In the genomic region with DNA sequence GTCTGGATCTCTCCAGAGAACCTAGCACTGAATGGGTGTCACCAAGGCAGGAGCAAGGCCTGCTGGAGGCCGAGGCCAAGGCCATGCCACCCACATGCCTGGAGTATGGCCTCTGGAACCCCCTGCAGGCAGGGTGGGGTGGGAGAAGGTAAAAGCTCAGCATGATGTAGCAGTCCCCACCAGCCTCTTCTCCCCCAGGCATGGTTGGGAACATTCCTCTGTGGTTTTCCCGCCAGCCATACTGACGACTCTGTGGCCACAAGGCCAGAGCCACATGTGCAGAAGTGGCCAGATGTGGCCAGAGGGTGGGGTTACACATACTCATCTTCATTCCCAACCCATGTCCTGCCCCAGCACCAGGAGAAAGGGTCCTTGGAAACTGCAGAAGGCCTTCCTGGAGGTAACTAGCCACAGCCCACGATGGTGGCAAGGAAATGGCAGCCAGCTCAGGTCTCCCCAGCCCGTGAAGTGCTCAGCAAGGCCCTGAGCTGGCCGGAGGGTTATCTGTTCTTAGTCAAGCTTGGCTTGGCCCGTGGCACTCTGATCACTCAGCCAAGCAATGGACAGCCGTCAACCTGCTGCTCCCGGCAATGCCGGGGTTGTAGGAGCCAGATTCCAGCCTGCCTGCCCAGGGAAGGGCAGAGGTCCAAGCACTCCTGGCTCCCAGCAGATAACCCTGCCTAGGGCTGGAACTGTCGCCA, we compare ENCODE assay signal across 9 cellular contexts. TPM values are rescaled to one million over a fixed set of nuclear protein-coding genes. Genes with fewer than 3 reads are reported as not detected.
DNase-seq lines count a peak whose midpoint lies in the region; TF ChIP-seq lines count a peak whose summit lies in the region.
"Had no signal": no experiment of that assay in that cellular context is flagged by ENCODE, and none has a peak within 500 bp of the region (broad histone marks: within the 10 kb centered on the region; RNA-seq: fewer than 3 reads in every experiment).

No MANE protein-coding gene starts in this region.

- 25% methylated on average over 11 of the region's 11 CpGs for WGBS in liver

- no peak overlapping the region for H3K4me3 Mint-ChIP-seq in MCF 10A (ENCODE audit: unreplicated experiment)

- POLR2A ChIA-PET in MCF 10A (lab: Yijun Ruan, JAX) = interaction anchor here (0.7 kb wide), 1 partner anchor 24 kb away, joined by 3 read pairs; no protein-coding TSS in a partner anchor

- no peak overlapping the region for H3K9ac ChIP-seq in liver (ENCODE audit: low read depth in 1 of 2, low read length in 2 of 2)

- peaks cover 11% of the 10 kb centered on the region for H3K4me1 Mint-ChIP-seq in MCF 10A (ENCODE audit: insufficient read depth, unreplicated experiment)

- H3K9me3 ChIP-seq in breast epithelium (no peaks in the 10 kb centered on the region), liver (ENCODE audit: control insufficient read depth in 4 of 4, low read length in 3 of 4) (no peaks in the 10 kb centered on the region), vagina (no peaks in the 10 kb centered on the region)

- H3K27ac ChIP-seq in breast epithelium (peak overlapping the region; percentile 63 to 89), liver (ENCODE audit: low read depth in 1 of 2, low read length in 2 of 2) (peak overlapping the region; percentile 2 to 71), vagina (peak overlapping the region; percentile 68)

- TF ChIP-seq POLR2A in breast epithelium (IDR thresholded peaks at IDR 0.05) (no peak), vagina (IDR thresholded peaks at IDR 0.05) (no peak)

- no peaks in the 10 kb centered on the region for H3K27me3 Mint-ChIP-seq in MCF 10A (ENCODE audit: insufficient read depth, unreplicated experiment)

- no peak for DNase-seq in breast epithelium (ENCODE audit: low spot score in 2 of 2)
- DNase-seq in MCF 10A (ENCODE audit: unreplicated experiment) = no peak
- DNase-seq in choroid plexus epithelial cell (ENCODE audit: low read depth) = peak; percentile 78
- DNase-seq in vagina (ENCODE audit: extremely low spot score in 2 of 2) = no peak
- no peak for DNase-seq in stimulated activated naive CD4-positive, alpha-beta T cell (lab: John Stamatoyannopoulos, UW)
- no peak for DNase-seq in DMS114 treated with DMSO at 0.1 percent for 48 hours (lab: John Stamatoyannopoulos, UW; ENCODE audit: unreplicated experiment)
- DNase-seq in stimulated activated CD4-positive, alpha-beta T cell treated with anti-CD3 and anti-CD28 coated beads, Interleukin-15, amount 100 ng/mL, for 24 hours = no peak
- DNase-seq: activated T-cell treated with anti-CD3 and anti-CD28 coated beads, Interleukin-2, amount 50 U/mL, for 1 hour had no signal

- no peak overlapping the region for H3K27ac Mint-ChIP-seq in MCF 10A (ENCODE audit: low read depth, unreplicated experiment)

- H3K4me3 ChIP-seq in breast epithelium (no peak overlapping the region), choroid plexus epithelial cell (ENCODE audit: low read depth, low read length) (no peak overlapping the region), liver (ENCODE audit: low read depth in 1 of 3, low read length in 3 of 3) (no peak overlapping the region), vagina (no peak overlapping the region)

- intact Hi-C loops in breast epithelium (cut with DNase I; ENCODE audit: low total_unique reads) = no loop called here
- intact Hi-C loops in MCF 10A (cut with micrococcal nuclease) = no loop called here
- intact Hi-C loops in vagina (cut with DNase I) = no loop called here

- CTCF ChIA-PET in MCF 10A (lab: Yijun Ruan, JAX) = interaction anchor here (0.6 to 0.9 kb wide), 4 partner anchors 9 to 879 kb away, joined by 3 to 4 read pairs (median 3); no protein-coding TSS in a partner anchor

- no peaks in the 10 kb centered on the region for H3K36me3 ChIP-seq in breast epithelium
- H3K36me3 ChIP-seq in liver (ENCODE audit: control insufficient read depth in 4 of 4, insufficient read depth in 3 of 4, low read depth in 1 of 4, low read length in 3 of 4) = peaks cover 0 to 8% (median 8%) of the 10 kb centered on the region in 4 donors
- H3K36me3 ChIP-seq in vagina = peaks cover 0 to 14% of the 10 kb centered on the region in 2 donors

- H3K27me3 ChIP-seq in breast epithelium (no peaks in the 10 kb centered on the region), liver (ENCODE audit: control insufficient read depth in 4 of 4, insufficient read depth in 4 of 4, low read length in 3 of 4) (no peaks in the 10 kb centered on the region), vagina (no peaks in the 10 kb centered on the region)

- H3K4me1 ChIP-seq in breast epithelium (peaks cover 0 to 16% of the 10 kb centered on the region in 2 donors), liver (ENCODE audit: control insufficient read depth in 4 of 4, insufficient read depth in 4 of 4, low read length in 3 of 4) (peaks cover 14 to 45% (median 30%) of the 10 kb centered on the region in 4 donors), vagina (peaks cover 34% of the 10 kb centered on the region)

- H3K36me3 Mint-ChIP-seq in MCF 10A (ENCODE audit: insufficient read depth, unreplicated experiment) = peaks cover 6% of the 10 kb centered on the region

- TF ChIP-seq CTCF in breast epithelium (IDR thresholded peaks at IDR 0.05) (no peak), MCF 10A (IDR thresholded peaks at IDR 0.05; ENCODE audit: unreplicated experiment) (no peak), choroid plexus epithelial cell (conservative IDR thresholded peaks at IDR 0.05; ENCODE audit: low read depth, low read length) (no peak), liver (IDR thresholded peaks at IDR 0.05; ENCODE audit: low read depth, low read length, missing input control) (no peak), vagina (IDR thresholded peaks at IDR 0.05) (no peak)

- peak; percentile 55 to 59 for TF ChIP-seq RAD21 in liver (IDR thresholded peaks at IDR 0.05)

- no peaks in the 10 kb centered on the region for H3K9me3 Mint-ChIP-seq in MCF 10A (ENCODE audit: unreplicated experiment)

- no TSS peak for BruUV-seq in MCF 10A (replicated peaks; lab: Mats Ljungman, UMichigan)

TF ChIP-seq in liver, 16 proteins besides CTCF, POLR2A, EP300 and RAD21 (continues in another document):
- TF ChIP-seq, protein P1, sequence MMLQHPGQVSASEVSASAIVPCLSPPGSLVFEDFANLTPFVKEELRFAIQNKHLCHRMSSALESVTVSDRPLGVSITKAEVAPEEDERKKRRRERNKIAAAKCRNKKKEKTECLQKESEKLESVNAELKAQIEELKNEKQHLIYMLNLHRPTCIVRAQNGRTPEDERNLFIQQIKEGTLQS (IDR thresholded peaks at IDR 0.05) = no peak
- peak; percentile 80 for TF ChIP-seq YY1 (IDR thresholded peaks at IDR 0.05)
- peak; percentile 77 to 91 for TF ChIP-seq RXRA (IDR thresholded peaks at IDR 0.05)
- TF ChIP-seq EGR1 (IDR thresholded peaks at IDR 0.05; ENCODE audit: low read depth in 2 of 2) = peak in 1 of 2 donors; percentile 28
- TF ChIP-seq GABPA (IDR thresholded peaks at IDR 0.05 in 1 of 2, conservative IDR thresholded peaks at IDR 0.05 in 1 of 2) = peak in 1 of 2 donors; percentile 26
- peak; percentile 78 for TF ChIP-seq SP1 (IDR thresholded peaks at IDR 0.05)
- TF ChIP-seq, protein P2, sequence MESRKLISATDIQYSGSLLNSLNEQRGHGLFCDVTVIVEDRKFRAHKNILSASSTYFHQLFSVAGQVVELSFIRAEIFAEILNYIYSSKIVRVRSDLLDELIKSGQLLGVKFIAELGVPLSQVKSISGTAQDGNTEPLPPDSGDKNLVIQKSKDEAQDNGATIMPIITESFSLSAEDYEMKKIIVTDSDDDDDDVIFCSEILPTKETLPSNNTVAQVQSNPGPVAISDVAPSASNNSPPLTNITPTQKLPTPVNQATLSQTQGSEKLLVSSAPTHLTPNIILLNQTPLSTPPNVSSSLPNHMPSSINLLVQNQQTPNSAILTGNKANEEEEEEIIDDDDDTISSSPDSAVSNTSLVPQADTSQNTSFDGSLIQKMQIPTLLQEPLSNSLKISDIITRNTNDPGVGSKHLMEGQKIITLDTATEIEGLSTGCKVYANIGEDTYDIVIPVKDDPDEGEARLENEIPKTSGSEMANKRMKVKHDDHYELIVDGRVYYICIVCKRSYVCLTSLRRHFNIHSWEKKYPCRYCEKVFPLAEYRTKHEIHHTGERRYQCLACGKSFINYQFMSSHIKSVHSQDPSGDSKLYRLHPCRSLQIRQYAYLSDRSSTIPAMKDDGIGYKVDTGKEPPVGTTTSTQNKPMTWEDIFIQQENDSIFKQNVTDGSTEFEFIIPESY (IDR thresholded peaks at IDR 0.05) = no peak
- TF ChIP-seq, protein P3, sequence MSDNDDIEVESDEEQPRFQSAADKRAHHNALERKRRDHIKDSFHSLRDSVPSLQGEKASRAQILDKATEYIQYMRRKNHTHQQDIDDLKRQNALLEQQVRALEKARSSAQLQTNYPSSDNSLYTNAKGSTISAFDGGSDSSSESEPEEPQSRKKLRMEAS (IDR thresholded peaks at IDR 0.05) = peak; percentile 89
- TF ChIP-seq TAF1 (conservative IDR thresholded peaks at IDR 0.05) = no peak
- no peak for TF ChIP-seq JUND (IDR thresholded peaks at IDR 0.05)
- TF ChIP-seq HNF4A (conservative IDR thresholded peaks at IDR 0.05) = peak; percentile 85 to 92

RNA-seq across cellular contexts. Expression of a gene that starts 26.2 kb away (rescaled TPM):
- 10 to 100 TPM; 66.5 to 79.3 (median 75.4) TPM for total RNA-seq in breast epithelium
- 12.1 TPM in 2 replicates for total RNA-seq in MCF 10A (2022)
- 10 to 100 TPM; 18.2 to 20.3 TPM for total RNA-seq in liver
- 10 to 100 TPM in 1 of 2 donors, 1 to 10 TPM in 1; 5.8 to 10.7 TPM for polyA plus RNA-seq in liver
- 86.9 TPM for total RNA-seq in vagina

RNA-seq across cellular contexts. Expression of a gene that starts 26.7 kb away (rescaled TPM):
- 10 to 100 TPM; 34.7 to 39.8 (median 35.4) TPM for total RNA-seq in breast epithelium
- total RNA-seq in MCF 10A (2022) = 70.6 and 89.4 TPM in 2 replicates
- total RNA-seq in liver = 1 to 10 TPM; 6.7 to 7.8 TPM
- 10 to 100 TPM in 1 of 2 donors, 1 to 10 TPM in 1; 8.7 to 15.1 TPM for polyA plus RNA-seq in liver
- total RNA-seq in vagina = 44.0 TPM

RNA-seq across cellular contexts. Expression of a gene that starts 30.8 kb away (rescaled TPM):
- total RNA-seq in breast epithelium = 10 to 100 TPM; 36.8 to 45.4 (median 43.6) TPM
- 87.9 and 101 TPM in 2 replicates for total RNA-seq in MCF 10A (2022)
- 10 to 100 TPM; 12.1 to 13.6 TPM for total RNA-seq in liver
- 10 to 100 TPM; 16.7 to 31.9 TPM for polyA plus RNA-seq in liver
- total RNA-seq in vagina = 27.3 TPM

RNA-seq across cellular contexts. Expression of a gene that starts 44.5 kb away (rescaled TPM):
- 1 to 10 TPM; 1.2 to 2.1 (median 1.6) TPM for total RNA-seq in breast epithelium
- total RNA-seq in MCF 10A (2022) = 5.4 and 6.7 TPM in 2 replicates
- total RNA-seq in liver = 1 to 10 TPM in 1 of 2 donors, under 1 TPM in 1; 0.08 to 1.9 TPM
- polyA plus RNA-seq in liver = under 1 TPM; 0.29 to 0.32 TPM
- 2.0 TPM for total RNA-seq in vagina
